In the genomic region with DNA sequence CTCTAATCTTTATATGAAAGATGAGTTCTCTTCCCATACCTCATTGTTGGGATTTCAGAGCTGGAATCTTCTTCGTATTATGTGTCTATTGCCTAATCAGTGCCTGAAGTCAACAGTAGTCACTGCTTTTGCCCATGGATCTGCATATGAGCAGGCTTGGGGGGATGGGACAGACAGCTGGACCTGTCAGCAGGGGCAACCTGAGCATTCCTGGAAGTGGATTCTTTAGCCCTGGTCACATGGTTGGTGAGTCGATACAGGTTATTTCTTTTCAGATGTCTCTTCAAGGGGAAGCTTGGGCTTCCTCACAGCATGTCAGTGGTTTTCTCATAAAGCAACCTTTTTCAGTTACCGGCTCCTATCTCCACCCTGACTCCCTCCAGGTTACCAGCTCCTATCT, we compare ENCODE assay signal across 1 cellular context.
A peak's percentile ranks its signal among the peaks of the same experiment; 100 is the strongest.
TF ChIP-seq lines count a peak whose summit lies in the region.

No MANE protein-coding gene starts in this region.

TF ChIP-seq in H1, 55 proteins besides CTCF, POLR2A, EP300 and RAD21:
- 0 out of 2 replicates have a peak, but pooled peaks have one; percentile 42 for TF ChIP-seq CEBPB (IDR thresholded peaks at IDR 0.05; ENCODE audit: low read depth, low read length)
- TF ChIP-seq TEAD4 (IDR thresholded peaks at IDR 0.05; ENCODE audit: low read depth, low read length), result 0 out of 2 replicates have a peak, but pooled peaks have one; percentile 9
- no peak for TF ChIP-seq EZH2 (IDR thresholded peaks at IDR 0.05; ENCODE audit: low read depth, low read length, severe bottlenecking)
